In the genomic region with DNA sequence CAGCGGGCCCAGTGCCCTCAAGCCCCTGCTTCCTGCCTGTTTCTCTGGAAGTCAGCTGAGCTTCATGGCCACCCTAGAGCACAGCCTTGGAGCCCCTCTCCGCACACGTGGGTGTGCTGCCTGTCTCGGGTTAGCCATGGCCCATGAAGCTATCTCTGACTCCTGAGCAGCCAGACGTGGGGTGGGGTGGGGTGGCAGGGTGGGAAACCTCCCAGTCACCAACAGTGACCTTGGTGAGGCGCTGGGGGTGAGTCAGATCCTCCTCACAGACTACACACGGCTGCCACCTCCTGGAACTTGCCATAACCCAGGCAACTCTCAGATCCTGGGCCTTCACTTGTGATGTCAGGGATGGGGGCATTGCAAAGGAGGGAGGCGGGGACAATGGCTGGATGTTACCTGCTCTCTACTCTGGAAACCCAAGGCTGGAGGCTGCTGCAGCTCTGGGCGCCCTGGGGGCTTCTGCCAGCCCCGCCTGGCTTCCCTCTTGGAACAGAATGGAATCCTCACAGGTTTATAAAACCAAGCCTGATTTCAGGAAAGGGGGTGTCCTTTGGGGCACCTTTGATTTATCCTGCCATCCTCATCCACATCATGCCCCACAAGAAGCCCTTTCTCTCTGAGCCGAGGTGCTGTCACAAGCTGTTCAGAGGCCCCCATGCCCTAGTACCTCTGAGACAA, we compare ENCODE assay signal across 8 cellular contexts.
DNase-seq lines count a peak whose midpoint lies in the region; ATAC-seq, FAIRE-seq and TF ChIP-seq lines count a peak whose summit lies in the region.

No MANE protein-coding gene starts in this region.

- no peak for TF ChIP-seq POLR2A in GM12891 (IDR thresholded peaks at IDR 0.05; ENCODE audit: low read depth, low read length)

- H3K4me1 Mint-ChIP-seq in activated T-helper 1 cell treated with anti-CD3 and anti-CD28 coated beads, Interleukin-12 subunit alpha, Interleukin-12 subunit beta, Interleukin-2, Interleukin-4 antibody, amounts not matched to agents 30 ng/mL and 10 ng/mL and 1 ng/mL, durations not matched to agents 14 hours and 24 hours and 36 hours (ENCODE audit: low read depth) = no peaks in the 10 kb centered on the region

- no peak overlapping the region for H3K9ac ChIP-seq in NT2/D1 (ENCODE audit: insufficient read length, low read depth)
- H3K9ac ChIP-seq in mesenchymal stem cell (ENCODE audit: low read length) = peak overlapping the region; percentile 44

- H3K4me3 ChIP-seq in NT2/D1 (ENCODE audit: insufficient read length, low read depth) = no peak overlapping the region
- no peak overlapping the region for H3K4me3 ChIP-seq in mesenchymal stem cell (ENCODE audit: insufficient read depth in 1 of 2, low read depth in 1 of 2, low read length in 2 of 2)

- no peak overlapping the region for H3K4me2 ChIP-seq in mesenchymal stem cell (ENCODE audit: low read length, poor library complexity, severe bottlenecking)

- no peaks in the 10 kb centered on the region for H3K9me3 ChIP-seq in NT2/D1 (ENCODE audit: insufficient read depth, low read length)
- no peaks in the 10 kb centered on the region for H3K9me3 ChIP-seq in mesenchymal stem cell (ENCODE audit: control insufficient read depth, low read length)

- H3K23ac ChIP-seq in mesenchymal stem cell (ENCODE audit: low read length in 2 of 2) = no peak overlapping the region

- no peaks in the 10 kb centered on the region for H3K36me3 ChIP-seq in NT2/D1 (ENCODE audit: insufficient read depth, insufficient read length, low read length)
- no peaks in the 10 kb centered on the region for H3K36me3 ChIP-seq in mesenchymal stem cell (ENCODE audit: control insufficient read depth in 1 of 2, insufficient read depth in 2 of 2, low read depth in 1 of 2, low read length in 2 of 2)

- no peaks in the 10 kb centered on the region for H3K36me3 Mint-ChIP-seq in activated T-helper 1 cell treated with anti-CD3 and anti-CD28 coated beads, Interleukin-12 subunit alpha, Interleukin-12 subunit beta, Interleukin-2, Interleukin-4 antibody, amounts not matched to agents 30 ng/mL and 10 ng/mL and 1 ng/mL, durations not matched to agents 14 hours and 24 hours and 36 hours (ENCODE audit: low read depth)

- H3K4me3 Mint-ChIP-seq in activated T-helper 1 cell treated with anti-CD3 and anti-CD28 coated beads, Interleukin-12 subunit alpha, Interleukin-12 subunit beta, Interleukin-2, Interleukin-4 antibody, amounts not matched to agents 30 ng/mL and 10 ng/mL and 1 ng/mL, durations not matched to agents 14 hours and 24 hours and 36 hours = no peak overlapping the region

- peak overlapping the region; percentile 55 for H2BK15ac ChIP-seq in mesenchymal stem cell (ENCODE audit: low read depth, poor library complexity, severe bottlenecking)

- no peak overlapping the region for H2BK120ac ChIP-seq in mesenchymal stem cell (ENCODE audit: low read depth, low read length)

- no peak overlapping the region for H3K14ac ChIP-seq in mesenchymal stem cell (ENCODE audit: low read length in 2 of 2)

- H3K27me3 Mint-ChIP-seq in activated T-helper 1 cell treated with anti-CD3 and anti-CD28 coated beads, Interleukin-12 subunit alpha, Interleukin-12 subunit beta, Interleukin-2, Interleukin-4 antibody, amounts not matched to agents 30 ng/mL and 10 ng/mL and 1 ng/mL, durations not matched to agents 14 hours and 24 hours and 36 hours (ENCODE audit: insufficient read depth) = peaks cover 2% of the 10 kb centered on the region

- H3K27me3 ChIP-seq in NT2/D1 (ENCODE audit: insufficient read depth, insufficient read length) = no peaks in the 10 kb centered on the region
- peaks cover 0 to 4% of the 10 kb centered on the region in 2 experiments for H3K27me3 ChIP-seq in mesenchymal stem cell (ENCODE audit: control insufficient read depth in 1 of 2, insufficient read depth in 1 of 2, low read length in 2 of 2)

- DNase-seq in A172 (ENCODE audit: low spot score) (peak; percentile 70), GM12891 (ENCODE audit: insufficient read length, low spot score) (peak; percentile 11), NT2/D1 (ENCODE audit: low read depth, low spot score) (peak; percentile 73), dermis blood vessel endothelial cell (peak; percentile 84), mesenchymal stem cell (peak; percentile 86)
- DNase-seq in activated T-helper 1 cell treated with anti-CD3 and anti-CD28 coated beads, Interleukin-12 subunit alpha, Interleukin-12 subunit beta, Interleukin-2, Interleukin-4 antibody, amounts not matched to agents 30 ng/mL and 10 ng/mL and 1 ng/mL, durations not matched to agents 14 hours and 24 hours and 36 hours (ENCODE audit: low spot score) = no peak

- FAIRE-seq in GM12891 (lab: Jason Lieb, UNC) = no peak

- intact Hi-C loops in activated T-helper 1 cell treated with anti-CD3 and anti-CD28 coated beads, Interleukin-12 subunit alpha, Interleukin-12 subunit beta, Interleukin-2, Interleukin-4 antibody, amounts not matched to agents 30 ng/mL and 10 ng/mL and 1 ng/mL, durations not matched to agents 14 hours and 24 hours and 36 hours (cut with micrococcal nuclease) = no loop called here

- H3K79me1 ChIP-seq in mesenchymal stem cell (replicated peaks; ENCODE audit: low read length, poor library complexity, severe bottlenecking) = no peaks in the 10 kb centered on the region

- no peak overlapping the region for H2AFZ ChIP-seq in mesenchymal stem cell (ENCODE audit: low read depth, low read length)

- peak overlapping the region; percentile 54 for H2AK5ac ChIP-seq in mesenchymal stem cell (ENCODE audit: low read length, severe bottlenecking)

- peak overlapping the region; percentile 19 for H3K27ac ChIP-seq in mesenchymal stem cell (ENCODE audit: low read length, poor library complexity, severe bottlenecking)

- no peaks in the 10 kb centered on the region for H3K9me3 Mint-ChIP-seq in activated T-helper 1 cell treated with anti-CD3 and anti-CD28 coated beads, Interleukin-12 subunit alpha, Interleukin-12 subunit beta, Interleukin-2, Interleukin-4 antibody, amounts not matched to agents 30 ng/mL and 10 ng/mL and 1 ng/mL, durations not matched to agents 14 hours and 24 hours and 36 hours

- peak overlapping the region; percentile 71 to 92 for H3K18ac ChIP-seq in mesenchymal stem cell (ENCODE audit: low read depth in 1 of 2, low read length in 2 of 2)

- ATAC-seq in GM21390 (IDR thresholded peaks at IDR 0.05; ENCODE audit: unreplicated experiment) (no peak), HG02970 (IDR thresholded peaks at IDR 0.05; ENCODE audit: low FRiP score, unreplicated experiment) (no peak)

- WGBS in mesenchymal stem cell = 26% methylated on average over 9 of the region's 11 CpGs

- peaks cover 5% of the 10 kb centered on the region for H3K4me1 ChIP-seq in NT2/D1 (ENCODE audit: insufficient read depth, insufficient read length)
- peaks cover 17% of the 10 kb centered on the region for H3K4me1 ChIP-seq in mesenchymal stem cell (ENCODE audit: control insufficient read depth, insufficient read depth, low read depth, low read length)

- H4K8ac ChIP-seq in mesenchymal stem cell (ENCODE audit: low read length) = peak overlapping the region; percentile 76

- no peak overlapping the region for H3K27ac Mint-ChIP-seq in activated T-helper 1 cell treated with anti-CD3 and anti-CD28 coated beads, Interleukin-12 subunit alpha, Interleukin-12 subunit beta, Interleukin-2, Interleukin-4 antibody, amounts not matched to agents 30 ng/mL and 10 ng/mL and 1 ng/mL, durations not matched to agents 14 hours and 24 hours and 36 hours

- peak overlapping the region; percentile 74 for H4K91ac ChIP-seq in mesenchymal stem cell (ENCODE audit: low read length)

- no peak overlapping the region for H2BK5ac ChIP-seq in mesenchymal stem cell (ENCODE audit: low read depth, low read length, poor library complexity, severe bottlenecking)

- peak overlapping the region; percentile 75 to 98 for H2BK12ac ChIP-seq in mesenchymal stem cell (ENCODE audit: low read length in 2 of 2)

- peak overlapping the region in 1 of 2 experiments; percentile 82 for H3K4ac ChIP-seq in mesenchymal stem cell (ENCODE audit: low read depth in 1 of 2, low read length in 2 of 2)

TF ChIP-seq in GM12891, 5 proteins besides CTCF, POLR2A, EP300 and RAD21:
- no peak for TF ChIP-seq SPI1 (IDR thresholded peaks at IDR 0.05; ENCODE audit: low read depth, low read length)
- TF ChIP-seq POLR2AphosphoS5 (IDR thresholded peaks at IDR 0.05; ENCODE audit: low read depth, low read length) = no peak
- TF ChIP-seq PAX5 (IDR thresholded peaks at IDR 0.05; ENCODE audit: insufficient read depth, low read length, severe bottlenecking) = no peak
- no peak for TF ChIP-seq TAF1 (IDR thresholded peaks at IDR 0.05; ENCODE audit: low read depth, low read length)
- TF ChIP-seq POU2F2 (IDR thresholded peaks at IDR 0.05; ENCODE audit: low read depth, low read length) = no peak
